Comparison of ENCODE assay signal across 1 cellular context in genomic region chr5:87241555-87241954, GRCh38.
TF ChIP-seq lines count a peak whose summit lies in the region.

No MANE protein-coding gene starts in this region.

TF ChIP-seq in HepG2, 621 proteins besides CTCF, POLR2A, EP300 and RAD21:
- TF ChIP-seq MAFK (conservative IDR thresholded peaks at IDR 0.05 in 1 of 2, IDR thresholded peaks at IDR 0.05 in 1 of 2; ENCODE audit: low read length in 2 of 2) = peak; percentile 15 to 62; a peak in 2 of 4 replicates
- TF ChIP-seq MAFF (IDR thresholded peaks at IDR 0.05; ENCODE audit: low read depth, low read length) = peak; percentile 40; the same call in 1 of the 2 replicates
- no peak for TF ChIP-seq SALL1 (CRISPR knock-in tag; IDR thresholded peaks at IDR 0.05)
TF ChIP-seq in HepG2: peak in this region for 2.
